ENCODE assay signal across 16 cellular contexts in genomic region chr10:92696606-92697383, GRCh38. TPM values are rescaled to one million over a fixed set of nuclear protein-coding genes. Genes with fewer than 3 reads are reported as not detected.
DNase-seq lines count a peak whose midpoint lies in the region; ATAC-seq and TF ChIP-seq lines count a peak whose summit lies in the region.
"Had no signal": no experiment of that assay in that cellular context is flagged by ENCODE, and none has a peak within 500 bp of the region (broad histone marks: within the 10 kb centered on the region; RNA-seq: fewer than 3 reads in every experiment).

No MANE protein-coding gene starts in this region.

- peak overlapping the region; percentile 58 for H3K23ac ChIP-seq in IMR-90 (ENCODE audit: low read depth, low read length)

- H3K4me1 ChIP-seq in IMR-90 (ENCODE audit: control insufficient read depth, insufficient read depth, low read length) (peaks cover 29% of the 10 kb centered on the region), uterus (no peaks in the 10 kb centered on the region)
- H3K4me1 ChIP-seq: colonic mucosa had no signal

- dilution Hi-C loops in IMR-90 (cut with HindIII; ENCODE audit: low sequenced_read_pairs, unreplicated experiment): no loop called here

- H3K36me3 Mint-ChIP-seq in naive B cell: peaks cover 16 to 17% of the 10 kb centered on the region in 2 donors
- H3K36me3 Mint-ChIP-seq: activated naive CD8-positive, alpha-beta T cell had no signal

- H3K27ac Mint-ChIP-seq in naive B cell: peak overlapping the region; percentile 28 to 95 (median 84)
- H3K27ac Mint-ChIP-seq: activated naive CD8-positive, alpha-beta T cell had no signal

- H3K36me3 ChIP-seq in IMR-90 (ENCODE audit: control insufficient read depth, insufficient read depth, low read length) (peaks cover 6% of the 10 kb centered on the region), uterus (no peaks in the 10 kb centered on the region)
- H3K36me3 ChIP-seq: colonic mucosa had no signal

- CTCF ChIA-PET in AG04450 (lab: Charles Lee): interaction anchor here (0.6 kb wide), 1 partner anchor 548 kb away, joined by 3 read pairs; no protein-coding TSS in a partner anchor
- CTCF ChIA-PET in IMR-90 (lab: Yijun Ruan, JAX): no interaction called here

- intact Hi-C loops in IMR-90 (cut with micrococcal nuclease): no loop called here
- intact Hi-C loops in uterus (cut with DNase I; ENCODE audit: low total_unique reads): no loop called here

- peak overlapping the region in 5 of 8 donors; percentile 32 to 80 (median 50) for H3K4me3 Mint-ChIP-seq in naive B cell
- H3K4me3 Mint-ChIP-seq: activated naive CD8-positive, alpha-beta T cell had no signal

- no TSS peak for BruUV-seq in IMR-90 (replicated peaks; lab: Mats Ljungman, UMichigan)

- DNase-seq in AG04450 (ENCODE audit: low read depth, low spot score) (no peak), IMR-90 (no peak), dermis blood vessel endothelial cell (peak; percentile 32), naive B cell (no peak), A172 (ENCODE audit: low spot score) (no peak), foreskin melanocyte (no peak), uterus (no peak)
- DNase-seq: colonic mucosa; NCI-H69; stimulated activated CD4-positive, alpha-beta T cell treated with anti-CD3 and anti-CD28 coated beads, Interleukin-12 subunit alpha, Interleukin-12 subunit beta, amount 100 ng/mL, for 4 hours; trophoblast cell had no signal

- TF ChIP-seq CTCF in AG04450 (IDR thresholded peaks at IDR 0.05; ENCODE audit: low read depth, low read length): no peak
- TF ChIP-seq CTCF in IMR-90 (conservative IDR thresholded peaks at IDR 0.05; ENCODE audit: low read depth, low read length): no peak
- no peak for TF ChIP-seq CTCF in uterus (IDR thresholded peaks at IDR 0.05)

- peak overlapping the region; percentile 68 for H3K27ac ChIP-seq in AG04450 (ENCODE audit: low read depth, low read length)
- H3K27ac ChIP-seq in IMR-90 (ENCODE audit: insufficient read depth, low read length): peak overlapping the region; percentile 75
- H3K27ac ChIP-seq in uterus: no peak overlapping the region
- H3K27ac ChIP-seq: colonic mucosa had no signal

- H3K9me3 ChIP-seq in AG04450 (ENCODE audit: control insufficient read depth, insufficient read depth, low read length): peaks cover 6% of the 10 kb centered on the region
- H3K9me3 ChIP-seq in IMR-90 (ENCODE audit: control insufficient read depth, insufficient read depth, low read length): no peaks in the 10 kb centered on the region
- no peaks in the 10 kb centered on the region for H3K9me3 ChIP-seq in uterus
- H3K9me3 ChIP-seq: colonic mucosa had no signal

- peak overlapping the region; percentile 92 for H4K91ac ChIP-seq in IMR-90 (ENCODE audit: insufficient read depth, low read depth, low read length)

- H3K18ac ChIP-seq in IMR-90 (ENCODE audit: low read depth, low read length): peak overlapping the region; percentile 22; the same call in 1 of the 2 replicates

- H3K14ac ChIP-seq in IMR-90 (replicated peaks; ENCODE audit: low read depth, low read length): peak overlapping the region; percentile 94

- peak overlapping the region; percentile 44 for H3K4me3 ChIP-seq in AG04450 (ENCODE audit: low read depth, low read length)
- H3K4me3 ChIP-seq in IMR-90 (ENCODE audit: insufficient read depth, low read depth, low read length): no peak overlapping the region
- H3K4me3 ChIP-seq in uterus: no peak overlapping the region
- H3K4me3 ChIP-seq: colonic mucosa had no signal

- 0 out of 2 replicates have a peak, but pooled peaks cover 2% of the 10 kb centered on the region for H4K20me1 ChIP-seq in IMR-90 (ENCODE audit: insufficient read depth, low read length)

- ATAC-seq in IMR-90 (ENCODE audit: low read depth) (peak; percentile 3; the same call in 1 of the 2 replicates), naive B cell (ENCODE audit: low read depth in 2 of 2) (no peak), GM19351 (IDR thresholded peaks at IDR 0.05; ENCODE audit: unreplicated experiment) (no peak)
- ATAC-seq: HCT116 had no signal

- H3K27me3 ChIP-seq in AG04450 (ENCODE audit: control insufficient read depth, insufficient read depth, low read length): no peaks in the 10 kb centered on the region
- H3K27me3 ChIP-seq in IMR-90 (ENCODE audit: control insufficient read depth, insufficient read depth, low read length): no peaks in the 10 kb centered on the region
- H3K27me3 ChIP-seq in uterus: peaks cover 0 to 24% of the 10 kb centered on the region in 2 donors
- H3K27me3 ChIP-seq: colonic mucosa had no signal

- H3K56ac ChIP-seq in IMR-90 (ENCODE audit: extremely low read depth, insufficient read depth, low read length): no peak overlapping the region; the same call in 1 of the 2 replicates

- H3K4me1 Mint-ChIP-seq in naive B cell: peaks cover 57 to 75% (median 72%) of the 10 kb centered on the region in 3 donors

- POLR2A ChIA-PET in AG04450 (lab: Yijun Ruan, JAX) (interaction anchor here (0.5 kb wide), 1 partner anchor 175 kb away, joined by 4 read pairs; no protein-coding TSS in a partner anchor), IMR-90 (lab: Charles Lee; ENCODE audit: unreplicated experiment) (no interaction called here)

- peak overlapping the region; percentile 35 for H2BK5ac ChIP-seq in IMR-90 (ENCODE audit: low read depth, low read length, poor library complexity, severe bottlenecking)

- H3K4me2 ChIP-seq in IMR-90 (ENCODE audit: low read depth, low read length): peak overlapping the region; percentile 73; the same call in 1 of the 2 replicates

- no peaks in the 10 kb centered on the region for H3K9me3 Mint-ChIP-seq in naive B cell

- no peaks in the 10 kb centered on the region for H3K27me3 Mint-ChIP-seq in naive B cell

- peak overlapping the region; percentile 84 for H3K9ac ChIP-seq in IMR-90 (ENCODE audit: low read depth, low read length)

- H2AK5ac ChIP-seq in IMR-90 (ENCODE audit: low read depth, low read length): peak overlapping the region; percentile 94

- H3K4ac ChIP-seq in IMR-90 (ENCODE audit: low read depth, low read length): peak overlapping the region; percentile 83

- peak overlapping the region; percentile 86 for H2AFZ ChIP-seq in IMR-90 (replicated peaks; ENCODE audit: low read length, poor library complexity)

- H3K79me1 ChIP-seq in IMR-90 (ENCODE audit: low read depth in 1 of 2, low read length in 2 of 2): peaks cover 0 to 31% of the 10 kb centered on the region in 2 experiments; a peak in 2 of 4 replicates

- peak overlapping the region; percentile 95; the same call in 2 of the 3 replicates for H2BK15ac ChIP-seq in IMR-90 (ENCODE audit: low read depth, low read length)

- H4K5ac ChIP-seq in IMR-90 (ENCODE audit: low read depth, low read length): peak overlapping the region; percentile 77; the same call in 1 of the 2 replicates

- H2BK20ac ChIP-seq in IMR-90 (ENCODE audit: low read depth, low read length): peak overlapping the region; percentile 57

- H4K8ac ChIP-seq in IMR-90 (ENCODE audit: low read depth in 2 of 2, low read length in 2 of 2): peak overlapping the region; percentile 86 to 90

- TF ChIP-seq POLR2A in IMR-90 (IDR thresholded peaks at IDR 0.05; ENCODE audit: low read depth, low read length) (no peak), uterus (IDR thresholded peaks at IDR 0.05) (no peak)

- H3K9me1 ChIP-seq in IMR-90 (ENCODE audit: insufficient read depth, low read length): peaks cover 3% of the 10 kb centered on the region; the same call in 1 of the 2 replicates

- peak overlapping the region; percentile 96 for H2AK9ac ChIP-seq in IMR-90 (replicated peaks; ENCODE audit: low read depth, low read length, poor library complexity)

- in situ Hi-C loops in IMR-90 (cut with MboI; ENCODE audit: low sequenced_read_pairs): no loop called here

- TF ChIP-seq RAD21 in IMR-90 (IDR thresholded peaks at IDR 0.05; ENCODE audit: low read length): no peak

- H2BK120ac ChIP-seq in IMR-90 (ENCODE audit: low read depth, low read length): peak overlapping the region; percentile 95

- 100% methylated on average over 1 of the region's 7 CpGs; no CpG with 5 or more reads in 1 of the 2 experiments for WGBS in IMR-90 (ENCODE audit: extremely low coverage in 2 of 2, insufficient read length in 1 of 2), 2 experiments

TF ChIP-seq in IMR-90, 13 proteins besides CTCF, POLR2A, EP300 and RAD21:
- TF ChIP-seq MXI1 (IDR thresholded peaks at IDR 0.05; ENCODE audit: borderline replicate concordance, low read depth, low read length) (no peak), MAFK (IDR thresholded peaks at IDR 0.05; ENCODE audit: low read depth, low read length) (no peak), SMC3 (IDR thresholded peaks at IDR 0.05; ENCODE audit: low read depth, low read length) (no peak), MAZ (IDR thresholded peaks at IDR 0.05; ENCODE audit: borderline replicate concordance, low read depth, low read length) (no peak), FOS (IDR thresholded peaks at IDR 0.05; ENCODE audit: low read depth, low read length) (no peak), RCOR1 (IDR thresholded peaks at IDR 0.05; ENCODE audit: insufficient replicate concordance, low read length) (no peak), NFE2L2 (IDR thresholded peaks at IDR 0.05; ENCODE audit: low read depth, low read length) (no peak)

RNA-seq across cellular contexts. Expression of gene HHEX, which starts 7.0 kb away (rescaled TPM):
- 13.6 and 14.0 TPM in 2 replicates for polyA plus RNA-seq in AG04450 (2011; rRNA removed)
- polyA minus RNA-seq in AG04450 (2011; rRNA and poly(A)+ RNA removed): 6.5 and 6.6 TPM in 2 replicates
- 2.3 and 4.4 TPM in 2 replicates for total RNA-seq in IMR-90 (2012; rRNA removed)
- polyA plus RNA-seq in IMR-90 (2012; rRNA removed): 6.2 and 7.7 TPM in 2 replicates
- 4.1 and 7.1 TPM in 2 replicates for polyA plus RNA-seq in IMR-90 (2012; cell fraction: cytosol; rRNA removed)
- 10.6 and 10.9 TPM in 2 replicates for polyA plus RNA-seq in IMR-90 (2012; cell fraction: nucleus; rRNA removed; ENCODE audit: low replicate concordance)
- total RNA-seq in dermis blood vessel endothelial cell: 56.7 and 66.9 TPM in 2 replicates
- polyA plus RNA-seq in naive B cell (ENCODE audit: low read depth in 6 of 6): 100 to 1,000 TPM; 140 to 208 (median 160) TPM
- not detected in 2 replicates for total RNA-seq in A172 (2014; rRNA removed; shearing (Covaris generic))
- 10 to 100 TPM in 2 of 4 donors, 1 to 10 TPM in 2; 6.1 to 33.2 (median 12.4) TPM for total RNA-seq in uterus
- total RNA-seq: Daoy had no signal
- polyA plus RNA-seq: neural cell had no signal

Comparison
In these comparisons a context has a peak if more than half of its experiments do, and no peak if none do; other contexts are left out.
1. H3K27ac ChIP-seq: peak in AG04450 (single experiment) and IMR-90 (single experiment); none in uterus (0 of 2).